1 cellular context compared by ENCODE assay signal in the genomic region with DNA sequence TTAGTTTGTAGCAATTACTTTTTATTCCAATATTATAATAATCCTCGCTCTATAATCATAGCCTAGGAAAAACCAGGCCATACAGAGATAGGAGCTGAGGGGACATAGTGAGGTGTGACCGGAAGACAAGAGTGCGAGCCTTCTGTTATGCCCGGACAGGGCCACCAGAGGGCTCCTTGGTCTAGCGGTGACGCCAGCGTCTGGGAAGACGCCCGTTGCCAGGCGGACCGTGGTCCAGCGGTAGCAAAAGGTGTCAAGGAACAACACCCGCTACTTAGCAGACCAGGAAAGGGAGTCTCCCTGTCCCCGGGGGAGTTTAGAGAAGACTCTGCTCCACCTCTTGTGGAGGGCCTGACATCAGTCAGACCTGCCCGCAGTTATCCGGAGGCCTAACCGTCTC.
TF ChIP-seq lines count a peak whose summit lies in the region.

No MANE protein-coding gene starts in this region.

TF ChIP-seq in HEK293, 187 proteins besides CTCF, POLR2A, EP300 and RAD21 (continued from another document):
- TF ChIP-seq, protein P1, sequence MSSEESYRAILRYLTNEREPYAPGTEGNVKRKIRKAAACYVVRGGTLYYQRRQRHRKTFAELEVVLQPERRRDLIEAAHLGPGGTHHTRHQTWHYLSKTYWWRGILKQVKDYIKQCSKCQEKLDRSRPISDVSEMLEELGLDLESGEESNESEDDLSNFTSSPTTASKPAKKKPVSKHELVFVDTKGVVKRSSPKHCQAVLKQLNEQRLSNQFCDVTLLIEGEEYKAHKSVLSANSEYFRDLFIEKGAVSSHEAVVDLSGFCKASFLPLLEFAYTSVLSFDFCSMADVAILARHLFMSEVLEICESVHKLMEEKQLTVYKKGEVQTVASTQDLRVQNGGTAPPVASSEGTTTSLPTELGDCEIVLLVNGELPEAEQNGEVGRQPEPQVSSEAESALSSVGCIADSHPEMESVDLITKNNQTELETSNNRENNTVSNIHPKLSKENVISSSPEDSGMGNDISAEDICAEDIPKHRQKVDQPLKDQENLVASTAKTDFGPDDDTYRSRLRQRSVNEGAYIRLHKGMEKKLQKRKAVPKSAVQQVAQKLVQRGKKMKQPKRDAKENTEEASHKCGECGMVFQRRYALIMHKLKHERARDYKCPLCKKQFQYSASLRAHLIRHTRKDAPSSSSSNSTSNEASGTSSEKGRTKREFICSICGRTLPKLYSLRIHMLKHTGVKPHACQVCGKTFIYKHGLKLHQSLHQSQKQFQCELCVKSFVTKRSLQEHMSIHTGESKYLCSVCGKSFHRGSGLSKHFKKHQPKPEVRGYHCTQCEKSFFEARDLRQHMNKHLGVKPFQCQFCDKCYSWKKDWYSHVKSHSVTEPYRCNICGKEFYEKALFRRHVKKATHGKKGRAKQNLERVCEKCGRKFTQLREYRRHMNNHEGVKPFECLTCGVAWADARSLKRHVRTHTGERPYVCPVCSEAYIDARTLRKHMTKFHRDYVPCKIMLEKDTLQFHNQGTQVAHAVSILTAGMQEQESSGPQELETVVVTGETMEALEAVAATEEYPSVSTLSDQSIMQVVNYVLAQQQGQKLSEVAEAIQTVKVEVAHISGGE (tag by site-specific recombination; conservative IDR thresholded peaks at IDR 0.05; ENCODE audit: low read depth): 0 out of 2 replicates have a peak, but pooled peaks have one; percentile 18
- TF ChIP-seq ZNF2 (tag by site-specific recombination; IDR thresholded peaks at IDR 0.05): peak; percentile 41; the same call in 1 of the 2 replicates
- peak; percentile 42; the same call in 1 of the 2 replicates for TF ChIP-seq WT1 (tag by site-specific recombination; IDR thresholded peaks at IDR 0.05)
- peak; percentile 54 for TF ChIP-seq SETDB1 (IDR thresholded peaks at IDR 0.05; ENCODE audit: insufficient read length, low read length)
- TF ChIP-seq IKZF3 (tag by site-specific recombination; IDR thresholded peaks at IDR 0.05): peak; percentile 56; the same call in 1 of the 2 replicates
- TF ChIP-seq ZNF629 (tag by site-specific recombination; IDR thresholded peaks at IDR 0.05): 0 out of 2 replicates have a peak, but pooled peaks have one; percentile 39
